In genomic region chr2:74458132-74458956, GRCh38 we compare ENCODE assay signal across 8 cellular contexts. TPM values are rescaled to one million over a fixed set of nuclear protein-coding genes. Genes with fewer than 3 reads are reported as not detected.
DNase-seq lines count a peak whose midpoint lies in the region; ATAC-seq and TF ChIP-seq lines count a peak whose summit lies in the region.

Gene WBP1, plus strand, starts transcription at chr2:74458438. Its CDS starts 165 bp downstream, at chr2:74458603.

- H3K27me3 ChIP-seq in CD8-positive, alpha-beta T cell (ENCODE audit: insufficient read depth, low read length) = no peaks in the 10 kb centered on the region
- no peaks in the 10 kb centered on the region for H3K27me3 ChIP-seq in lung (ENCODE audit: control insufficient read depth, insufficient read depth)

- WGBS in lung, 2 donors = 0 to 1% methylated on average over 36 to 38 of the region's 38 CpGs

- no peaks in the 10 kb centered on the region for H3K9me3 Mint-ChIP-seq in CD8-positive, alpha-beta T cell

- CTCF ChIA-PET in CD8-positive, alpha-beta T cell (lab: Charles Lee) = interaction anchor here (0.8 to 7.2 kb wide), 6 partner anchors 9 to 132 kb away, joined by 3 to 58 read pairs (median 4); partner anchors contain the start of genes C2orf81, CCDC142, TTC31 and WDR54
- CTCF ChIA-PET in activated CD8-positive, alpha-beta memory T cell treated with anti-CD3 and anti-CD28 coated beads for 36 hours (lab: Charles Lee) = interaction anchor here (1.4 to 4.0 kb wide), 2 partner anchors 17 to 24 kb away, joined by 3 to 24 read pairs; partner anchors contain the start of genes CCDC142 and TTC31

- H3K9me3 ChIP-seq in CD8-positive, alpha-beta T cell (ENCODE audit: low read length) = no peaks in the 10 kb centered on the region
- H3K9me3 ChIP-seq in lung (ENCODE audit: control insufficient read depth in 2 of 2, insufficient read depth in 1 of 2, low read length in 1 of 2) = no peaks in the 10 kb centered on the region

- no peaks in the 10 kb centered on the region for H3K27me3 Mint-ChIP-seq in CD8-positive, alpha-beta T cell (ENCODE audit: low read depth)

- peaks cover 57% of the 10 kb centered on the region for H3K4me1 Mint-ChIP-seq in CD8-positive, alpha-beta T cell (ENCODE audit: low read depth)

- POLR2A ChIA-PET in CD8-positive, alpha-beta T cell (lab: Charles Lee) = interaction anchor here (0.6 to 8.3 kb wide), 21 partner anchors 10 to 721 kb away, joined by 3 to 110 read pairs (median 6); partner anchors contain the start of genes AUP1, C2orf81, CCDC142 and HTRA2
- POLR2A ChIA-PET in activated CD8-positive, alpha-beta memory T cell treated with anti-CD3 and anti-CD28 coated beads for 36 hours (lab: Charles Lee) = interaction anchor here (1.1 to 1.8 kb wide), 6 partner anchors 14 to 73 kb away, joined by 3 to 13 read pairs (median 4); partner anchors contain the start of genes AUP1, C2orf81, HTRA2 and MRPL53

- TF ChIP-seq CTCF in CD8-positive, alpha-beta T cell (IDR thresholded peaks at IDR 0.05) = no peak
- TF ChIP-seq CTCF in GM20000 (IDR thresholded peaks at IDR 0.05; ENCODE audit: extremely low read depth, missing control alignments) = no peak
- no peak for TF ChIP-seq CTCF in lung (IDR thresholded peaks at IDR 0.05; ENCODE audit: control extremely low read depth, extremely low read depth)

- H3K4me1 ChIP-seq in CD8-positive, alpha-beta T cell (ENCODE audit: insufficient read depth, low read length) = peaks cover 34% of the 10 kb centered on the region
- H3K4me1 ChIP-seq in lung (ENCODE audit: control insufficient read depth in 2 of 2, insufficient read depth in 2 of 2, low read length in 2 of 2) = peaks cover 6 to 9% of the 10 kb centered on the region in 2 donors

- peak within 1 kb of the TSS; percentile 99 for H3K27ac Mint-ChIP-seq in CD8-positive, alpha-beta T cell

- intact Hi-C loops in CD8-positive, alpha-beta T cell (cut with DNase I, micrococcal nuclease) = loop anchor here (1.0 to 5.0 kb wide), 7 partner anchors 14 to 1226 kb away; partner anchors contain the start of genes PCGF1 (in 2 of the 2), C2orf81 (in 1 of the 2), CCT7 (in 1 of the 2) and MRPL53 (in 1 of the 2)

- H3K4me3 ChIP-seq in CD8-positive, alpha-beta T cell (ENCODE audit: low read depth, low read length) = peak within 1 kb of the TSS; percentile 84
- peak within 1 kb of the TSS; percentile 54 for H3K4me3 ChIP-seq in lung

- ATAC-seq in CD8-positive, alpha-beta T cell = peak; percentile 77
- ATAC-seq in lung (ENCODE audit: insufficient read depth, low FRiP score) = peak; percentile 93

- H3K27ac ChIP-seq in CD8-positive, alpha-beta T cell (ENCODE audit: low read depth, low read length) = peak within 1 kb of the TSS; percentile 93
- H3K27ac ChIP-seq in lung (ENCODE audit: low read depth in 1 of 2, low read length in 1 of 2) = peak within 1 kb of the TSS; percentile 78 to 94

- H3K36me3 Mint-ChIP-seq in CD8-positive, alpha-beta T cell = peaks cover 26% of the 10 kb centered on the region

- no peaks in the 10 kb centered on the region for H3K36me3 ChIP-seq in CD8-positive, alpha-beta T cell (ENCODE audit: insufficient read depth, low read length)
- peaks cover 6 to 15% of the 10 kb centered on the region in 2 donors for H3K36me3 ChIP-seq in lung (ENCODE audit: control insufficient read depth in 2 of 2, insufficient read depth in 2 of 2, low read length in 2 of 2)

- DNase-seq in CD8-positive, alpha-beta T cell = peak; percentile 96 to 100 (median 98)
- DNase-seq in GM20000 (ENCODE audit: low spot score) = peak; percentile 97
- DNase-seq in HT-29 (ENCODE audit: low spot score) = peak; percentile 100
- peak; percentile 99 for DNase-seq in NOMO-1 (lab: John Stamatoyannopoulos, UW; ENCODE audit: unreplicated experiment in 2 of 2)
- DNase-seq in effector CD8-positive, alpha-beta T cell (lab: John Stamatoyannopoulos, UW) = peak; percentile 99
- peak; percentile 100 for DNase-seq in lung (ENCODE audit: low spot score)
- peak; percentile 88 to 98 (median 98) for DNase-seq in stimulated activated CD4-positive, alpha-beta T cell treated with anti-CD3 and anti-CD28 coated beads, TNF-alpha, amount 100 ng/mL, for 4 hours (ENCODE audit: low read depth in 3 of 3)

- peak within 1 kb of the TSS; percentile 97 for H3K4me3 Mint-ChIP-seq in CD8-positive, alpha-beta T cell

RNA-seq across cellular contexts. Expression of gene WBP1, which starts in this region (rescaled TPM):
- 10 to 100 TPM; 68.5 to 70.6 TPM for total RNA-seq in CD8-positive, alpha-beta T cell
- total RNA-seq in HT-29 (2014; rRNA removed; shearing (Covaris generic)) = 71.2 and 76.1 TPM in 2 replicates
- 10 to 100 TPM; 24.9 to 28.7 TPM for total RNA-seq in activated CD8-positive, alpha-beta memory T cell treated with anti-CD3 and anti-CD28 coated beads for 36 hours
- 10 to 100 TPM; 39.5 to 65.0 TPM for total RNA-seq in lung
- polyA plus RNA-seq in lung = 10 to 100 TPM; 55.9 to 56.7 TPM

Comparison
In these comparisons a context has a peak if more than half of its experiments do, and no peak if none do; other contexts are left out.
1. Peak in every context shown above with its lines: DNase-seq, ATAC-seq, H3K4me3 ChIP-seq and H3K27ac ChIP-seq.